ENCODE assay signal across 1 cellular context in genomic region chr12:105319691-105320209, GRCh38.
TF ChIP-seq lines count a peak whose summit lies in the region.

No MANE protein-coding gene starts in this region.

TF ChIP-seq in GM23338, 12 proteins besides CTCF, POLR2A, EP300 and RAD21 (continued from another document):
- TF ChIP-seq ZNF462 (CRISPR knock-in tag; IDR thresholded peaks at IDR 0.05) (no peak), ZNF114 (CRISPR knock-in tag; IDR thresholded peaks at IDR 0.05) (no peak), STAT1 (IDR thresholded peaks at IDR 0.05; ENCODE audit: unreplicated experiment) (no peak), ETS1 (IDR thresholded peaks at IDR 0.05) (no peak), REST (IDR thresholded peaks at IDR 0.05; ENCODE audit: unreplicated experiment) (no peak), EZH2phosphoT487 (IDR thresholded peaks at IDR 0.05; ENCODE audit: unreplicated experiment) (no peak), JUNB (IDR thresholded peaks at IDR 0.05; ENCODE audit: unreplicated experiment) (no peak), CREB1 (CRISPR knock-in tag; IDR thresholded peaks at IDR 0.05; ENCODE audit: low read depth) (no peak), NANOG (IDR thresholded peaks at IDR 0.05; ENCODE audit: borderline replicate concordance) (no peak)
